8 cellular contexts compared by ENCODE assay signal in the genomic region with DNA sequence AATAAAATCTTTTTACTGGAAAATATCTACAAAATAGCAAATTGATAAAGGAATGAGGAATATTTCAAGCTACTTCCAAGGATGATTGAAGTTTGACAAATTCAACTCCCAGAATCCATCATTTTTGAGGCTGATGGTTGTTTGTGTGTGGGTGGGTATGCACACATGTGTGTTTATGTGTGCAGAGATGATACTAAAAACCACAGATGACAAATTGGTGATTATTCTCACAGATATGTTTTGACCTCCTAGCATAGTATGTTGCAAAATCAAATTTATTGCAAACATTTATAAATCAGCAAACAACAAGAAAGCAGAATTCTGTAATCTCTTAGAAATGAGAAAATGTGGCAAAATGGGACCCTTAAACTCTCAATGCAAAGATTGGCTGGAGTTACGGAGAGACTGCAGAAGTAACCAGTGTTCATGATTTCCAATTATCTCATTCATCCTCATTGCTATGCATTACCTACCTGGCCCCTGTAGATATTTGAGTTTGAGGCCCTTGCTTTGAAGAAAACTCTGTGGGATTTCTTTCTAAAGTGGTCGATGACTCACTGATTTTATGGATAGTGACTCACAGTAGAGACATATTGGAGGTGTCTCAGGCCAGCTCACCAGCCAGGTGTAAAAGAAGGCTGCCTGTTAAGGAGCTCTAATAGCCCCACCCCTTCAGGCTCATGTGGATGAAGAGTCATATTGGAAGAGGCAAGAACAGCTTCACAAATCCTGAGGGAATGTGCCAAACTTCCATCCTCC. TPM values are rescaled to one million over a fixed set of nuclear protein-coding genes. Genes with fewer than 3 reads are reported as not detected.
DNase-seq lines count a peak whose midpoint lies in the region; ATAC-seq, FAIRE-seq and TF ChIP-seq lines count a peak whose summit lies in the region.

No MANE protein-coding gene starts in this region.

- no TSS peak for BruUV-seq in endothelial cell of umbilical vein (replicated peaks; lab: Mats Ljungman, UMichigan)

- FAIRE-seq in endothelial cell of umbilical vein (lab: Jason Lieb, UNC), result peak; percentile 40

- no peaks in the 10 kb centered on the region for H3K9me3 Mint-ChIP-seq in T-helper 2 cell treated with Interferon-gamma antibody and Interleukin-4, amounts not matched to agents 5 μg/mL and 100 μg/mL, for 36 hours

- POLR2A ChIA-PET in endothelial cell of umbilical vein (lab: Charles Lee), result no interaction called here

- no peak overlapping the region for H3K4me3 Mint-ChIP-seq in T-helper 2 cell treated with Interferon-gamma antibody and Interleukin-4, amounts not matched to agents 5 μg/mL and 100 μg/mL, for 36 hours

- H2AFZ ChIP-seq in endothelial cell of umbilical vein (ENCODE audit: low read depth, low read length), result no peak overlapping the region

- DNase-seq in H7, result peak; percentile 29
- DNase-seq in T-helper 2 cell treated with Interferon-gamma antibody and Interleukin-4, amounts not matched to agents 5 μg/mL and 100 μg/mL, for 36 hours (ENCODE audit: low spot score), result peak; percentile 57
- DNase-seq in endothelial cell of umbilical vein (ENCODE audit: low read depth, low spot score), result peak; percentile 72
- DNase-seq in stimulated activated CD4-positive, alpha-beta T cell treated with anti-CD3 and anti-CD28 coated beads, Interleukin-4, amount 100 ng/mL, for 24 hours, result peak; percentile 63
- no peak for DNase-seq in GM20000 (ENCODE audit: low spot score)
- no peak for DNase-seq in G401 (ENCODE audit: low spot score)
- DNase-seq in HuH-7.5 (ENCODE audit: low spot score), result no peak

- H3K27me3 Mint-ChIP-seq in T-helper 2 cell treated with Interferon-gamma antibody and Interleukin-4, amounts not matched to agents 5 μg/mL and 100 μg/mL, for 36 hours (ENCODE audit: low read depth), result no peaks in the 10 kb centered on the region

- dilution Hi-C loops in endothelial cell of umbilical vein (cut with MboI; ENCODE audit: extremely low pct_ligation_motif_present, low sequenced_read_pairs), result no loop called here

- no peaks in the 10 kb centered on the region for H3K9me3 ChIP-seq in endothelial cell of umbilical vein (replicated peaks; ENCODE audit: control insufficient read depth, insufficient read depth, low read length)

- in situ Hi-C loops in G401 (cut with HindIII; ENCODE audit: low sequenced_read_pairs), result no loop called here

- H3K36me3 ChIP-seq in H7 (replicated peaks; ENCODE audit: control insufficient read depth, insufficient read depth, low read length), result no peaks in the 10 kb centered on the region
- no peaks in the 10 kb centered on the region for H3K36me3 ChIP-seq in endothelial cell of umbilical vein (ENCODE audit: control insufficient read depth in 2 of 2, extremely low read depth in 1 of 2, insufficient read depth in 2 of 2, low read length in 2 of 2)

- CTCF ChIA-PET in endothelial cell of umbilical vein (lab: Charles Lee), result interaction anchor here (3.7 kb wide), 1 partner anchor 12 kb away, joined by 20 read pairs; no protein-coding TSS in a partner anchor

- peaks cover 32% of the 10 kb centered on the region for H3K4me1 Mint-ChIP-seq in T-helper 2 cell treated with Interferon-gamma antibody and Interleukin-4, amounts not matched to agents 5 μg/mL and 100 μg/mL, for 36 hours (ENCODE audit: low read depth)

- H3K4me2 ChIP-seq in endothelial cell of umbilical vein (ENCODE audit: insufficient read depth, low read length), result no peak overlapping the region

- no peak overlapping the region for H3K27ac Mint-ChIP-seq in T-helper 2 cell treated with Interferon-gamma antibody and Interleukin-4, amounts not matched to agents 5 μg/mL and 100 μg/mL, for 36 hours

- H3K4me3 ChIP-seq in H7 (ENCODE audit: insufficient read depth, low read depth, low read length), result no peak overlapping the region
- no peak overlapping the region for H3K4me3 ChIP-seq in endothelial cell of umbilical vein (replicated peaks in 1 of 3; ENCODE audit: insufficient read depth in 1 of 3, low read depth in 1 of 3, low read length in 3 of 3)

- no peaks in the 10 kb centered on the region for H3K36me3 Mint-ChIP-seq in T-helper 2 cell treated with Interferon-gamma antibody and Interleukin-4, amounts not matched to agents 5 μg/mL and 100 μg/mL, for 36 hours (ENCODE audit: low read depth)

- TF ChIP-seq POLR2A in endothelial cell of umbilical vein (IDR thresholded peaks at IDR 0.05; ENCODE audit: low read depth, low read length), result no peak

- no peaks in the 10 kb centered on the region for H4K20me1 ChIP-seq in endothelial cell of umbilical vein (replicated peaks; ENCODE audit: control insufficient read depth, extremely low read depth, insufficient read depth, low read length)

- H3K27me3 ChIP-seq in H7 (ENCODE audit: control insufficient read depth, insufficient read depth, low read length) (no peaks in the 10 kb centered on the region), endothelial cell of umbilical vein (ENCODE audit: control insufficient read depth in 2 of 2, insufficient read depth in 2 of 2, low read length in 2 of 2) (no peaks in the 10 kb centered on the region)

- intact Hi-C loops in endothelial cell of umbilical vein (cut with micrococcal nuclease), result no loop called here

- no peak for ATAC-seq in GM19452 (IDR thresholded peaks at IDR 0.05; ENCODE audit: unreplicated experiment)

- no peaks in the 10 kb centered on the region for H3K79me2 ChIP-seq in endothelial cell of umbilical vein (ENCODE audit: control insufficient read depth, insufficient read depth, low read length)

- H3K27ac ChIP-seq in endothelial cell of umbilical vein (ENCODE audit: insufficient read depth, low read depth, low read length), result peak overlapping the region; percentile 80

- TF ChIP-seq CTCF in endothelial cell of umbilical vein (IDR thresholded peaks at IDR 0.05; ENCODE audit: extremely low read depth in 1 of 2, insufficient read depth in 1 of 2, low read depth in 1 of 2, low read length in 2 of 2), result no peak
- no peak for TF ChIP-seq CTCF in GM20000 (IDR thresholded peaks at IDR 0.05; ENCODE audit: extremely low read depth, missing control alignments)

- no peaks in the 10 kb centered on the region for H3K9me1 ChIP-seq in endothelial cell of umbilical vein (replicated peaks; ENCODE audit: control insufficient read depth, extremely low read depth, insufficient read depth, low read length)

- H3K9ac ChIP-seq in endothelial cell of umbilical vein (replicated peaks; ENCODE audit: extremely low read depth, insufficient read depth, low read length), result no peak overlapping the region

- peaks cover 53% of the 10 kb centered on the region for H3K4me1 ChIP-seq in endothelial cell of umbilical vein (ENCODE audit: control insufficient read depth, extremely low read depth, insufficient read depth, low read length)

TF ChIP-seq in endothelial cell of umbilical vein, 7 proteins besides CTCF, POLR2A, EP300 and RAD21:
- TF ChIP-seq, protein P1, sequence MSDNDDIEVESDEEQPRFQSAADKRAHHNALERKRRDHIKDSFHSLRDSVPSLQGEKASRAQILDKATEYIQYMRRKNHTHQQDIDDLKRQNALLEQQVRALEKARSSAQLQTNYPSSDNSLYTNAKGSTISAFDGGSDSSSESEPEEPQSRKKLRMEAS (IDR thresholded peaks at IDR 0.05; ENCODE audit: insufficient read depth, insufficient read length), result no peak
- peak; percentile 90 for TF ChIP-seq FOS (IDR thresholded peaks at IDR 0.05; ENCODE audit: borderline replicate concordance, insufficient read depth, low read length)
- peak; percentile 84 for TF ChIP-seq JUN (IDR thresholded peaks at IDR 0.05; ENCODE audit: borderline replicate concordance, insufficient read depth, insufficient read length, low read depth)
- peak; percentile 66 for TF ChIP-seq GATA2 (IDR thresholded peaks at IDR 0.05; ENCODE audit: insufficient read depth, insufficient read length, low read depth, low read length)

RNA-seq across cellular contexts. Expression of a gene that starts 44.6 kb away (rescaled TPM):
- total RNA-seq in H7 (2014; rRNA removed; shearing (Covaris generic)), result not detected in 2 replicates
- total RNA-seq in endothelial cell of umbilical vein, result 0.48 and 1.5 TPM in 2 replicates
- polyA plus RNA-seq in endothelial cell of umbilical vein, result 0.30 TPM in 1 of 2 replicates, not detected in the other
- 0.04 and 0.17 TPM in 2 replicates for polyA plus RNA-seq in endothelial cell of umbilical vein (2011; cell fraction: cytosol; rRNA removed)
- 0.50 and 1.1 TPM in 2 replicates for polyA plus RNA-seq in endothelial cell of umbilical vein (2011; cell fraction: nucleus; rRNA removed)
- polyA plus RNA-seq in endothelial cell of umbilical vein (2012), result 0.15 and 0.17 TPM in 2 replicates
- 0.64 and 1.2 TPM in 2 replicates for polyA minus RNA-seq in endothelial cell of umbilical vein
- not detected for polyA minus RNA-seq in endothelial cell of umbilical vein (2011; cell fraction: cytosol; rRNA and poly(A)+ RNA removed)
- polyA minus RNA-seq in endothelial cell of umbilical vein (2011; cell fraction: nucleus; rRNA and poly(A)+ RNA removed), result not detected in 2 replicates
- not detected in 2 replicates for total RNA-seq in G401 (2014; rRNA removed; shearing (Covaris generic))

Comparison
In these comparisons a context has a peak if more than half of its experiments do, and no peak if none do; other contexts are left out.
1. DNase-seq: peak in H7 (single experiment), T-helper 2 cell treated with Interferon-gamma antibody and Interleukin-4, amounts not matched to agents 5 μg/mL and 100 μg/mL, for 36 hours (single experiment), endothelial cell of umbilical vein (single experiment) and stimulated activated CD4-positive, alpha-beta T cell treated with anti-CD3 and anti-CD28 coated beads, Interleukin-4, amount 100 ng/mL, for 24 hours (single experiment); none in GM20000 (single experiment), G401 (single experiment) and HuH-7.5 (single experiment).